In genomic region chr6:157184202-157185015, GRCh38 we compare ENCODE assay signal across 8 cellular contexts.
DNase-seq lines count a peak whose midpoint lies in the region; ATAC-seq and TF ChIP-seq lines count a peak whose summit lies in the region.

No MANE protein-coding gene starts in this region.

- peak overlapping the region in 4 of 8 donors; percentile 32 to 43 (median 38) for H3K4me3 Mint-ChIP-seq in CD4-positive, alpha-beta memory T cell
- peak overlapping the region; percentile 24 to 61 (median 51) for H3K4me3 Mint-ChIP-seq in nephron

- no peaks in the 10 kb centered on the region for H3K9me3 ChIP-seq in CD4-positive, alpha-beta memory T cell (ENCODE audit: control insufficient read depth in 1 of 2, low read length in 2 of 2)
- H3K9me3 ChIP-seq in fibroblast of lung (ENCODE audit: control insufficient read depth, insufficient read depth, low read depth, low read length): no peaks in the 10 kb centered on the region

- POLR2A ChIA-PET in CD4-positive, alpha-beta memory T cell (lab: Charles Lee; ENCODE audit: partially characterized antibody): interaction anchor here (1.4 kb wide), 1 partner anchor 151 kb away, joined by 3 read pairs; no protein-coding TSS in a partner anchor

- DNase-seq in CD4-positive, alpha-beta memory T cell: peak; percentile 55 to 60 (median 58)
- DNase-seq in OCI-M1 (lab: John Stamatoyannopoulos, UW): peak; percentile 41
- peak; percentile 34 for DNase-seq in activated T-helper 1 cell treated with Interleukin-2 at 50 U/mL for 16 hours (ENCODE audit: low read depth)
- peak; percentile 44 to 59 for DNase-seq in fibroblast of lung (ENCODE audit: low read depth in 2 of 2)
- peak; percentile 23 to 56 (median 44) for DNase-seq in stimulated activated naive CD4-positive, alpha-beta T cell (lab: John Stamatoyannopoulos, UW)

- no peaks in the 10 kb centered on the region for H4K20me1 ChIP-seq in fibroblast of lung (ENCODE audit: control insufficient read depth, extremely low read depth, insufficient read depth, low read length)

- peaks cover 18% of the 10 kb centered on the region for H3K4me1 ChIP-seq in CD4-positive, alpha-beta memory T cell (ENCODE audit: insufficient read depth, low read length)
- peaks cover 2% of the 10 kb centered on the region for H3K4me1 ChIP-seq in fibroblast of lung (ENCODE audit: control insufficient read depth, extremely low read depth, insufficient read depth, low read length)

- peak overlapping the region; percentile 36 for H3K4me2 ChIP-seq in fibroblast of lung (ENCODE audit: extremely low read depth, insufficient read depth, low read length)

- peak overlapping the region in 4 of 7 donors; percentile 59 to 70 (median 62) for H3K27ac Mint-ChIP-seq in CD4-positive, alpha-beta memory T cell
- peak overlapping the region; percentile 69 to 79 (median 75) for H3K27ac Mint-ChIP-seq in nephron

- H3K27me3 Mint-ChIP-seq in CD4-positive, alpha-beta memory T cell: no peaks in the 10 kb centered on the region
- H3K27me3 Mint-ChIP-seq in nephron (ENCODE audit: low read depth): no peaks in the 10 kb centered on the region

- CTCF ChIA-PET in CD4-positive, alpha-beta memory T cell (lab: Charles Lee; ENCODE audit: partially characterized antibody): interaction anchor here (0.7 to 2.4 kb wide), 11 partner anchors 9 to 619 kb away, joined by 3 to 8 read pairs (median 4); no protein-coding TSS in a partner anchor

- H3K27me3 ChIP-seq in CD4-positive, alpha-beta memory T cell (ENCODE audit: insufficient read depth, low read length): no peaks in the 10 kb centered on the region
- H3K27me3 ChIP-seq in fibroblast of lung (ENCODE audit: control insufficient read depth, insufficient read depth, low read length): no peaks in the 10 kb centered on the region

- peaks cover 41% of the 10 kb centered on the region for H3K36me3 ChIP-seq in CD4-positive, alpha-beta memory T cell (ENCODE audit: insufficient read depth, low read length)
- H3K36me3 ChIP-seq in fibroblast of lung (ENCODE audit: control insufficient read depth, insufficient read depth, low read length): peaks cover 5% of the 10 kb centered on the region

- H3K79me2 ChIP-seq in fibroblast of lung (ENCODE audit: control insufficient read depth, insufficient read depth, low read length): no peaks in the 10 kb centered on the region

- H3K9me3 Mint-ChIP-seq in CD4-positive, alpha-beta memory T cell: no peaks in the 10 kb centered on the region
- H3K9me3 Mint-ChIP-seq in nephron: no peaks in the 10 kb centered on the region

- H3K36me3 Mint-ChIP-seq in CD4-positive, alpha-beta memory T cell: peaks cover 37 to 65% of the 10 kb centered on the region in 2 donors
- H3K36me3 Mint-ChIP-seq in nephron (ENCODE audit: low read depth): peaks cover 55% of the 10 kb centered on the region

- H3K27ac ChIP-seq in CD4-positive, alpha-beta memory T cell (ENCODE audit: low read depth, low read length): no peak overlapping the region
- H3K27ac ChIP-seq in fibroblast of lung (ENCODE audit: insufficient read depth, low read length): no peak overlapping the region

- intact Hi-C loops in CD4-positive, alpha-beta memory T cell (cut with micrococcal nuclease): loop anchor here (1.0 to 10.0 kb wide), 2 partner anchors 150 to 810 kb away; no protein-coding TSS in a partner anchor

- H3K9ac ChIP-seq in fibroblast of lung (ENCODE audit: insufficient read depth, low read length): no peak overlapping the region

- H3K4me1 Mint-ChIP-seq in CD4-positive, alpha-beta memory T cell: peaks cover 11 to 36% (median 23%) of the 10 kb centered on the region in 4 donors
- H3K4me1 Mint-ChIP-seq in nephron: peaks cover 25% of the 10 kb centered on the region

- no peak overlapping the region for H3K4me3 ChIP-seq in CD4-positive, alpha-beta memory T cell (ENCODE audit: low read length in 2 of 2)
- H3K4me3 ChIP-seq in fibroblast of lung (replicated peaks in 1 of 4; ENCODE audit: control extremely low read depth in 1 of 4, insufficient read depth in 1 of 4, low read depth in 3 of 4, low read length in 4 of 4): peak overlapping the region in 1 of 4 experiments; percentile 28

- peak; percentile 83 for ATAC-seq in HG03439 (IDR thresholded peaks at IDR 0.05; ENCODE audit: unreplicated experiment)
- no peak for ATAC-seq in GM21825 (IDR thresholded peaks at IDR 0.05; ENCODE audit: unreplicated experiment)

- peak; percentile 93 to 98 for TF ChIP-seq CTCF in fibroblast of lung (conservative IDR thresholded peaks at IDR 0.05 in 1 of 2, IDR thresholded peaks at IDR 0.05 in 1 of 2; ENCODE audit: low read depth in 1 of 2, low read length in 2 of 2)
- peak; percentile 84 to 91 (median 86) for TF ChIP-seq CTCF in nephron (IDR thresholded peaks at IDR 0.05; ENCODE audit: unreplicated experiment in 3 of 3)

- no peak overlapping the region for H2AFZ ChIP-seq in fibroblast of lung (ENCODE audit: low read length)
